In genomic region chr13:111112196-111112595, GRCh38 we compare ENCODE assay signal across 23 cellular contexts.
"Had no signal": no experiment of that assay in that cellular context is flagged by ENCODE, and none has a peak within 500 bp of the region (broad histone marks: within the 10 kb centered on the region; RNA-seq: fewer than 3 reads in every experiment).

No MANE protein-coding gene starts in this region.

- H3K36me3 ChIP-seq: MG63 had no signal

- H3K9ac ChIP-seq: SK-N-SH had no signal

- FAIRE-seq: HTR-8/SVneo, RCC 7860 had no signal

- DNase-seq: Karpas-422, KG1, MG63, NCI-H1092, NCI-H1105 treated with DMSO at 0.1 percent for 48 hours, NCI-H1417 treated with DMSO at 0.1 percent for 48 hours, NCI-H146, NCI-H1694 treated with DMSO at 0.1 percent for 48 hours, NCI-H1930, NCI-H2081, NCI-H2107, NCI-H510A, NCI-H524 treated with DMSO at 0.1 percent for 48 hours, NCI-H69, NCI-H774, Right ventricle myocardium superior, RPMI8226, SIG-M5, SK-N-SH, SW 1271 had no signal

- H3K4me3 ChIP-seq: MG63 had no signal

- H3K4me2 ChIP-seq: SK-N-SH had no signal

- H3K27ac ChIP-seq: HL-60 had no signal

- H3K9me3 ChIP-seq: MG63, SK-N-SH had no signal
